ENCODE assay signal across 8 cellular contexts in genomic region chr13:97109841-97110492, GRCh38.
DNase-seq lines count a peak whose midpoint lies in the region; ATAC-seq and TF ChIP-seq lines count a peak whose summit lies in the region.

No MANE protein-coding gene starts in this region.

- peak; percentile 64 for DNase-seq in AG09319 (ENCODE audit: extremely low read depth, low read depth)
- peak; percentile 42 for DNase-seq in NCI-H2227 treated with DMSO at 0.1 percent for 48 hours (lab: John Stamatoyannopoulos, UW)
- peak; percentile 70 for DNase-seq in activated CD4-positive, alpha-beta T cell treated with anti-CD3 and anti-CD28 coated beads for 1 hour
- DNase-seq in cerebellar nuclear complex (lab: John Stamatoyannopoulos, UW): peak; percentile 25 to 50
- peak; percentile 87 for DNase-seq in kidney tubule cell (ENCODE audit: low spot score)
- DNase-seq in stimulated activated CD4-positive, alpha-beta T cell treated with anti-CD3 and anti-CD28 coated beads, Interleukin-1b, Interleukin-23, amount 100 ng/mL, for 4 hours (ENCODE audit: low read depth in 2 of 2): peak; percentile 75 to 78

- TF ChIP-seq CTCF in AG09319 (IDR thresholded peaks at IDR 0.05; ENCODE audit: low read depth, low read length): peak; percentile 78

- ATAC-seq in GM19023 (IDR thresholded peaks at IDR 0.05; ENCODE audit: unreplicated experiment) (peak; percentile 95), HG03175 (IDR thresholded peaks at IDR 0.05; ENCODE audit: unreplicated experiment) (peak; percentile 90)

Comparison
In these comparisons a context has a peak if more than half of its experiments do, and no peak if none do; other contexts are left out.
1. Peak in every context shown above with its lines: DNase-seq and ATAC-seq.